In genomic region chr7:151340794-151341356, GRCh38 we compare ENCODE assay signal across 8 cellular contexts. TPM values are rescaled to one million over a fixed set of nuclear protein-coding genes. Genes with fewer than 3 reads are reported as not detected.
DNase-seq lines count a peak whose midpoint lies in the region; ATAC-seq and TF ChIP-seq lines count a peak whose summit lies in the region.

No MANE protein-coding gene starts in this region.

- TF ChIP-seq CTCF in WI38 (IDR thresholded peaks at IDR 0.05; ENCODE audit: low read depth, low read length) = no peak
- peak in 1 of 12 donors; percentile 5 for TF ChIP-seq CTCF in heart left ventricle (IDR thresholded peaks at IDR 0.05)
- TF ChIP-seq CTCF in gastrocnemius medialis (IDR thresholded peaks at IDR 0.05 in 4 of 5, conservative IDR thresholded peaks at IDR 0.05 in 1 of 5) = no peak

- ATAC-seq in heart left ventricle = peak in 1 of 4 donors; percentile 9
- no peak for ATAC-seq in gastrocnemius medialis

- no peaks in the 10 kb centered on the region for H3K9me2 ChIP-seq in GM23248 (ENCODE audit: insufficient read depth)

- H4K20me1 ChIP-seq in GM23248 (ENCODE audit: insufficient read depth) = no peaks in the 10 kb centered on the region

- 41 to 43% methylated on average over 12 of the region's 12 CpGs for WGBS in GM23248 (ENCODE audit: low coverage in 1 of 2, low lambda C conversion rate in 2 of 2, missing lambda C conversion rate in 2 of 2), 2 experiments
- WGBS in heart left ventricle, 4 donors = 53 to 60% (median 55%) methylated on average over 12 of the region's 12 CpGs

- peak overlapping the region; percentile 89 for H2AFZ ChIP-seq in GM23248

- in situ Hi-C loops in GM23248 (cut with MboI) (no loop called here), gastrocnemius medialis (cut with MboI; ENCODE audit: low sequenced_read_pairs in 4 of 4) (no loop called here)

- H3K79me2 ChIP-seq in GM23248 (ENCODE audit: insufficient read depth) = peaks cover 29% of the 10 kb centered on the region

- peak; percentile 26 for DNase-seq in GM23248
- no peak for DNase-seq in heart left ventricle
- DNase-seq in gastrocnemius medialis = no peak
- DNase-seq in T1000 (lab: John Stamatoyannopoulos, UW) = no peak
- DNase-seq in SIG-M5 treated with dmso at 0.1 percent for 504 hours (lab: John Stamatoyannopoulos, UW; ENCODE audit: unreplicated experiment) = no peak
- DNase-seq in AML-193 (lab: John Stamatoyannopoulos, UW) = no peak
- no peak for DNase-seq in medulla oblongata (ENCODE audit: extremely low spot score)

- H3K27me3 ChIP-seq in GM23248 (replicated peaks; ENCODE audit: insufficient read depth) (no peaks in the 10 kb centered on the region), heart left ventricle (no peaks in the 10 kb centered on the region), gastrocnemius medialis (no peaks in the 10 kb centered on the region)

- H3K4me3 ChIP-seq in GM23248 = peak overlapping the region; percentile 100
- peak overlapping the region; percentile 27 for H3K4me3 ChIP-seq in WI38 (ENCODE audit: low read depth, low read length)
- peak overlapping the region in 9 of 12 donors; percentile 69 to 99 (median 88) for H3K4me3 ChIP-seq in heart left ventricle
- H3K4me3 ChIP-seq in gastrocnemius medialis = peak overlapping the region; percentile 43 to 76 (median 72)

- no peak overlapping the region; the same call in 1 of the 2 replicates for H3K9ac ChIP-seq in GM23248

- peaks cover 3% of the 10 kb centered on the region; the same call in 1 of the 2 replicates for H3F3A ChIP-seq in GM23248 (ENCODE audit: insufficient read depth)

- H3K27ac ChIP-seq in GM23248 (no peak overlapping the region), heart left ventricle (peak overlapping the region in 11 of 12 donors; percentile 29 to 90 (median 64)), gastrocnemius medialis (peak overlapping the region; percentile 57 to 90 (median 86))

- H3K36me3 ChIP-seq in GM23248 (ENCODE audit: low read depth) = peaks cover 3% of the 10 kb centered on the region; the same call in 1 of the 2 replicates
- peaks cover 0 to 22% (median 13%) of the 10 kb centered on the region in 9 donors for H3K36me3 ChIP-seq in heart left ventricle
- peaks cover 0 to 8% of the 10 kb centered on the region in 2 donors for H3K36me3 ChIP-seq in gastrocnemius medialis

- no peaks in the 10 kb centered on the region for H3K9me3 ChIP-seq in GM23248 (ENCODE audit: low read depth)
- H3K9me3 ChIP-seq in heart left ventricle = no peaks in the 10 kb centered on the region
- no peaks in the 10 kb centered on the region for H3K9me3 ChIP-seq in gastrocnemius medialis

- peak overlapping the region; percentile 47 for H3K4me2 ChIP-seq in GM23248 (ENCODE audit: unreplicated experiment)

- intact Hi-C loops in heart left ventricle (cut with DNase I) = no loop called here
- intact Hi-C loops in gastrocnemius medialis (cut with DNase I; ENCODE audit: low total_unique reads) = loop anchor here (1.0 to 5.0 kb wide), 4 partner anchors 89 to 313 kb away; partner anchors contain the start of genes ABCB8 and ABCF2

- TF ChIP-seq POLR2A in heart left ventricle (IDR thresholded peaks at IDR 0.05) (no peak), gastrocnemius medialis (IDR thresholded peaks at IDR 0.05) (no peak)

- H3K4me1 ChIP-seq in GM23248 (ENCODE audit: insufficient read depth) (peaks cover 9% of the 10 kb centered on the region), heart left ventricle (peaks cover 0 to 43% (median 16%) of the 10 kb centered on the region in 12 donors), gastrocnemius medialis (peaks cover 8 to 20% of the 10 kb centered on the region in 2 donors)

RNA-seq across cellular contexts. Expression of gene NUB1, which starts 0.7 kb away (rescaled TPM):
- 43.4 and 60.3 TPM in 2 replicates for total RNA-seq in GM23248 (2014; rRNA removed; shearing (Covaris generic))
- polyA plus RNA-seq in GM23248 (2016; fragmentation: Nextera tagmentation; extraction: Ambion mirVana) (41.7 and 48.0 TPM in 2 replicates), heart left ventricle (10 to 100 TPM; 22.6 to 34.7 TPM)
- total RNA-seq in heart left ventricle (10 to 100 TPM; 37.2 to 56.3 (median 42.6) TPM), gastrocnemius medialis (10 to 100 TPM; 45.3 to 59.0 (median 49.7) TPM)

Comparison
In these comparisons a context has a peak if more than half of its experiments do, and no peak if none do; other contexts are left out.
1. H3K4me3 ChIP-seq: peak in every context shown above with its lines; median percentile 100 in GM23248; 88 in heart left ventricle; 72 in gastrocnemius medialis; 27 in WI38.